Comparison of ENCODE assay signal across 8 cellular contexts in genomic region chr7:39709768-39710291, GRCh38.
DNase-seq lines count a peak whose midpoint lies in the region; ATAC-seq and TF ChIP-seq lines count a peak whose summit lies in the region.

No MANE protein-coding gene starts in this region.

- H3K27ac Mint-ChIP-seq in IgD-negative memory B cell (peak overlapping the region in 2 of 3 donors; percentile 16 to 33), neural progenitor cell (peak overlapping the region; percentile 79), progenitor cell of endocrine pancreas (no peak overlapping the region)
- no peak overlapping the region for H3K27ac Mint-ChIP-seq in activated naive CD8-positive, alpha-beta T cell treated with anti-CD3 and anti-CD28 coated beads, Interleukin-2, amount 50 U/mL, for 24 hours

- H3K4me1 ChIP-seq in neural progenitor cell: peaks cover 11% of the 10 kb centered on the region
- peaks cover 0 to 4% of the 10 kb centered on the region in 2 donors for H3K4me1 ChIP-seq in thyroid gland

- H3K9me3 Mint-ChIP-seq in IgD-negative memory B cell (peaks cover 8 to 16% (median 10%) of the 10 kb centered on the region in 3 donors), neural progenitor cell (peaks cover 19% of the 10 kb centered on the region), progenitor cell of endocrine pancreas (ENCODE audit: low read depth) (peaks cover 10% of the 10 kb centered on the region)
- peaks cover 11% of the 10 kb centered on the region for H3K9me3 Mint-ChIP-seq in activated naive CD8-positive, alpha-beta T cell treated with anti-CD3 and anti-CD28 coated beads, Interleukin-2, amount 50 U/mL, for 24 hours

- no peak for TF ChIP-seq POLR2A in thyroid gland (IDR thresholded peaks at IDR 0.05)

- no peaks in the 10 kb centered on the region for H3K4me1 Mint-ChIP-seq in IgD-negative memory B cell
- H3K4me1 Mint-ChIP-seq in neural progenitor cell: peaks cover 10% of the 10 kb centered on the region
- H3K4me1 Mint-ChIP-seq in progenitor cell of endocrine pancreas (ENCODE audit: low read depth): no peaks in the 10 kb centered on the region
- H3K4me1 Mint-ChIP-seq in activated naive CD8-positive, alpha-beta T cell treated with anti-CD3 and anti-CD28 coated beads, Interleukin-2, amount 50 U/mL, for 24 hours: no peaks in the 10 kb centered on the region

- H3K27me3 Mint-ChIP-seq in IgD-negative memory B cell (no peaks in the 10 kb centered on the region), neural progenitor cell (ENCODE audit: insufficient read depth, low read depth) (peaks cover 6% of the 10 kb centered on the region), progenitor cell of endocrine pancreas (no peaks in the 10 kb centered on the region)
- H3K27me3 Mint-ChIP-seq in activated naive CD8-positive, alpha-beta T cell treated with anti-CD3 and anti-CD28 coated beads, Interleukin-2, amount 50 U/mL, for 24 hours: peaks cover 2% of the 10 kb centered on the region

- no peak overlapping the region for H3K4me3 ChIP-seq in cardiac fibroblast (replicated peaks in 1 of 2; ENCODE audit: low read depth in 2 of 2, low read length in 2 of 2)
- H3K4me3 ChIP-seq in neural progenitor cell: no peak overlapping the region
- no peak overlapping the region for H3K4me3 ChIP-seq in thyroid gland (replicated peaks in 1 of 3)

- H3K36me3 Mint-ChIP-seq in IgD-negative memory B cell (peaks cover 18% of the 10 kb centered on the region), neural progenitor cell (peaks cover 5% of the 10 kb centered on the region), progenitor cell of endocrine pancreas (ENCODE audit: insufficient read depth) (peaks cover 6% of the 10 kb centered on the region)
- H3K36me3 Mint-ChIP-seq in activated naive CD8-positive, alpha-beta T cell treated with anti-CD3 and anti-CD28 coated beads, Interleukin-2, amount 50 U/mL, for 24 hours (ENCODE audit: low read depth): peaks cover 7% of the 10 kb centered on the region

- H3K36me3 ChIP-seq in neural progenitor cell (peaks cover 5% of the 10 kb centered on the region), thyroid gland (no peaks in the 10 kb centered on the region)

- H3F3A ChIP-seq in neural progenitor cell (ENCODE audit: low read depth): peaks cover 15% of the 10 kb centered on the region

- no peaks in the 10 kb centered on the region for H3K79me2 ChIP-seq in neural progenitor cell (ENCODE audit: low read depth)

- H3K9ac ChIP-seq in neural progenitor cell: no peak overlapping the region

- H3K9me3 ChIP-seq in neural progenitor cell (ENCODE audit: low read depth) (peaks cover 7% of the 10 kb centered on the region), thyroid gland (no peaks in the 10 kb centered on the region)

- intact Hi-C loops in thyroid gland (cut with DNase I): no loop called here

- TF ChIP-seq CTCF in cardiac fibroblast (IDR thresholded peaks at IDR 0.05; ENCODE audit: low read depth, low read length) (no peak), neural progenitor cell (IDR thresholded peaks at IDR 0.05) (no peak), progenitor cell of endocrine pancreas (IDR thresholded peaks at IDR 0.05; ENCODE audit: unreplicated experiment) (no peak), thyroid gland (IDR thresholded peaks at IDR 0.05) (no peak)

- H3K4me3 Mint-ChIP-seq in IgD-negative memory B cell (no peak overlapping the region), neural progenitor cell (no peak overlapping the region), progenitor cell of endocrine pancreas (ENCODE audit: low read depth) (no peak overlapping the region)
- H3K4me3 Mint-ChIP-seq in activated naive CD8-positive, alpha-beta T cell treated with anti-CD3 and anti-CD28 coated beads, Interleukin-2, amount 50 U/mL, for 24 hours: no peak overlapping the region

- DNase-seq in cardiac fibroblast (ENCODE audit: low read depth in 2 of 2) (peak; percentile 81 to 86), neural progenitor cell (ENCODE audit: low spot score) (peak; percentile 68), progenitor cell of endocrine pancreas (ENCODE audit: low spot score, unreplicated experiment) (no peak), thyroid gland (no peak), A172 (ENCODE audit: low spot score) (no peak)
- DNase-seq in activated naive CD8-positive, alpha-beta T cell treated with anti-CD3 and anti-CD28 coated beads, Interleukin-2, amount 50 U/mL, for 24 hours: no peak

- 11 to 18% methylated on average over 3 of the region's 3 CpGs for WGBS in thyroid gland, 2 donors

- no peak overlapping the region for H2AFZ ChIP-seq in neural progenitor cell (replicated peaks)

- peak overlapping the region; percentile 36 for H3K4me2 ChIP-seq in neural progenitor cell

- H3K27me3 ChIP-seq in neural progenitor cell: no peaks in the 10 kb centered on the region
- H3K27me3 ChIP-seq in thyroid gland: no peaks in the 10 kb centered on the region

- no peaks in the 10 kb centered on the region for H4K20me1 ChIP-seq in neural progenitor cell (ENCODE audit: low read depth)

- peak; percentile 83 for ATAC-seq in GM19328 (IDR thresholded peaks at IDR 0.05; ENCODE audit: unreplicated experiment)
- ATAC-seq in activated naive CD8-positive, alpha-beta T cell treated with anti-CD3 and anti-CD28 coated beads, Interleukin-2, amount 50 U/mL, for 24 hours: no peak

- H3K27ac ChIP-seq in neural progenitor cell: peak overlapping the region; percentile 34
- H3K27ac ChIP-seq in thyroid gland: no peak overlapping the region

Comparison
In these comparisons a context has a peak if more than half of its experiments do, and no peak if none do; other contexts are left out.
1. H3K27ac Mint-ChIP-seq: peak in IgD-negative memory B cell (2 of 3) and neural progenitor cell (single experiment); none in progenitor cell of endocrine pancreas (single experiment) and activated naive CD8-positive, alpha-beta T cell treated with anti-CD3 and anti-CD28 coated beads, Interleukin-2, amount 50 U/mL, for 24 hours (single experiment).
2. DNase-seq: peak in cardiac fibroblast (2 of 2) and neural progenitor cell (single experiment); none in progenitor cell of endocrine pancreas (single experiment), thyroid gland (0 of 2), A172 (single experiment) and activated naive CD8-positive, alpha-beta T cell treated with anti-CD3 and anti-CD28 coated beads, Interleukin-2, amount 50 U/mL, for 24 hours (single experiment).